20 cellular contexts compared by ENCODE assay signal in genomic region chr1:237763137-237763536, GRCh38.
DNase-seq lines count a peak whose midpoint lies in the region; ATAC-seq and TF ChIP-seq lines count a peak whose summit lies in the region.
"Had no signal": no experiment of that assay in that cellular context is flagged by ENCODE, and none has a peak within 500 bp of the region (broad histone marks: within the 10 kb centered on the region; RNA-seq: fewer than 3 reads in every experiment).

No MANE protein-coding gene starts in this region.

- no peaks in the 10 kb centered on the region for H3K79me2 ChIP-seq in trophoblast cell (ENCODE audit: control insufficient read depth, insufficient read depth, low read length, poor library complexity)

- H3K27me3 ChIP-seq in heart left ventricle (no peaks in the 10 kb centered on the region), right atrium auricular region (no peaks in the 10 kb centered on the region), neuronal stem cell (ENCODE audit: control insufficient read depth in 3 of 3, insufficient read depth in 3 of 3, low read depth in 1 of 3, low read length in 3 of 3) (no peaks in the 10 kb centered on the region), trophoblast cell (ENCODE audit: insufficient read depth, low read length) (no peaks in the 10 kb centered on the region)
- H3K27me3 ChIP-seq: BE2C had no signal

- H2AFZ ChIP-seq in neuronal stem cell (ENCODE audit: low read length): peak overlapping the region; percentile 46
- H2AFZ ChIP-seq in trophoblast cell (ENCODE audit: insufficient read depth, low read length, poor library complexity): no peak overlapping the region
- H2AFZ ChIP-seq: GM23248 had no signal

- H3K18ac ChIP-seq in neuronal stem cell (ENCODE audit: low read length) (no peak overlapping the region), trophoblast cell (ENCODE audit: low read length) (no peak overlapping the region)

- H2BK120ac ChIP-seq in neuronal stem cell (ENCODE audit: low read depth, low read length) (no peak overlapping the region), trophoblast cell (ENCODE audit: insufficient read depth, low read length, poor library complexity) (no peak overlapping the region)

- no peak overlapping the region for H2BK15ac ChIP-seq in neuronal stem cell (ENCODE audit: low read length)

- intact Hi-C loops in heart left ventricle (cut with DNase I): no loop called here

- H3K9me3 ChIP-seq in heart left ventricle (no peaks in the 10 kb centered on the region), right atrium auricular region (no peaks in the 10 kb centered on the region), neuronal stem cell (replicated peaks in 1 of 2; ENCODE audit: control insufficient read depth in 2 of 2, insufficient read depth in 1 of 2, low read depth in 1 of 2, low read length in 2 of 2) (no peaks in the 10 kb centered on the region), trophoblast cell (ENCODE audit: insufficient read depth, low read depth, low read length) (no peaks in the 10 kb centered on the region)
- H3K9me3 ChIP-seq: BE2C, HAP-1 had no signal

- H3K36me3 ChIP-seq in heart left ventricle: peaks cover 0 to 91% (median 0%) of the 10 kb centered on the region in 9 donors
- H3K36me3 ChIP-seq in right atrium auricular region: peaks cover 12% of the 10 kb centered on the region
- H3K36me3 ChIP-seq in neuronal stem cell (replicated peaks in 1 of 2; ENCODE audit: control insufficient read depth in 2 of 2, insufficient read depth in 2 of 2, low read length in 2 of 2): no peaks in the 10 kb centered on the region
- no peaks in the 10 kb centered on the region for H3K36me3 ChIP-seq in trophoblast cell (ENCODE audit: control insufficient read depth in 1 of 2, insufficient read depth in 2 of 2, low read length in 2 of 2)
- H3K36me3 ChIP-seq: BE2C, HAP-1 had no signal

- TF ChIP-seq CTCF in heart left ventricle (IDR thresholded peaks at IDR 0.05) (no peak), right atrium auricular region (IDR thresholded peaks at IDR 0.05) (no peak)

- H3K14ac ChIP-seq in neuronal stem cell (ENCODE audit: low read length): no peak overlapping the region
- no peak overlapping the region for H3K14ac ChIP-seq in trophoblast cell (ENCODE audit: low read length)

- TF ChIP-seq POLR2A in heart left ventricle (IDR thresholded peaks at IDR 0.05): no peak

- in situ Hi-C loops in G401 (cut with HindIII; ENCODE audit: low sequenced_read_pairs): no loop called here

- 51 to 63% (median 55%) methylated on average over 7 of the region's 7 CpGs for WGBS in heart left ventricle, 4 donors
- no CpG with 5 or more reads among the region's 7 CpGs for WGBS in neuronal stem cell (ENCODE audit: extremely low coverage in 2 of 2, insufficient read length in 2 of 2, insufficient replicate concordance in 1 of 2), 2 donors
- no CpG with 5 or more reads among the region's 7 CpGs for WGBS in trophoblast cell (ENCODE audit: extremely low coverage, insufficient coverage, insufficient read length)

- no peak overlapping the region for H4K8ac ChIP-seq in neuronal stem cell (ENCODE audit: low read depth, low read length)
- no peak overlapping the region for H4K8ac ChIP-seq in trophoblast cell (ENCODE audit: low read depth, low read length)

- H2BK5ac ChIP-seq in neuronal stem cell (ENCODE audit: low read length): no peak overlapping the region
- H2BK5ac ChIP-seq in trophoblast cell (ENCODE audit: low read depth, low read length, poor library complexity): no peak overlapping the region

- no peak overlapping the region for H3K23ac ChIP-seq in neuronal stem cell (ENCODE audit: low read depth, low read length, poor library complexity)
- H3K23ac ChIP-seq in trophoblast cell (ENCODE audit: low read length): no peak overlapping the region

- H2AK5ac ChIP-seq in neuronal stem cell (ENCODE audit: low read depth, low read length) (no peak overlapping the region), trophoblast cell (ENCODE audit: low read length) (no peak overlapping the region)

- H3K4me3 ChIP-seq in heart left ventricle (no peak overlapping the region), right atrium auricular region (no peak overlapping the region), neuronal stem cell (ENCODE audit: low read length in 2 of 2) (no peak overlapping the region), trophoblast cell (ENCODE audit: low read depth, low read length) (no peak overlapping the region)
- H3K4me3 ChIP-seq: GM23248, HAP-1 had no signal

- no peak overlapping the region for H3K9ac ChIP-seq in neuronal stem cell (ENCODE audit: low read depth, low read length, poor library complexity)
- H3K9ac ChIP-seq in trophoblast cell (ENCODE audit: low read length): no peak overlapping the region
- H3K9ac ChIP-seq: GM23248 had no signal

- no peak overlapping the region for H3K27ac ChIP-seq in heart left ventricle
- no peak overlapping the region for H3K27ac ChIP-seq in right atrium auricular region
- no peak overlapping the region for H3K27ac ChIP-seq in neuronal stem cell (replicated peaks; ENCODE audit: low read length)
- no peak overlapping the region for H3K27ac ChIP-seq in trophoblast cell (ENCODE audit: low read depth, low read length)
- H3K27ac ChIP-seq: GM23248 had no signal

- H2BK12ac ChIP-seq in neuronal stem cell (ENCODE audit: low read length) (no peak overlapping the region), trophoblast cell (ENCODE audit: low read length) (no peak overlapping the region)

- ATAC-seq in heart left ventricle (peak in 3 of 4 donors; percentile 35 to 69 (median 48)), GM19328 (IDR thresholded peaks at IDR 0.05; ENCODE audit: unreplicated experiment) (no peak)

- no peak overlapping the region for H3K4me2 ChIP-seq in neuronal stem cell (ENCODE audit: insufficient read depth, low read length, poor library complexity, severe bottlenecking)
- H3K4me2 ChIP-seq in trophoblast cell (ENCODE audit: low read length): no peak overlapping the region

- H3K4ac ChIP-seq in neuronal stem cell (ENCODE audit: low read length) (no peak overlapping the region), trophoblast cell (ENCODE audit: low read depth, low read length) (no peak overlapping the region)

- H3K4me1 ChIP-seq in heart left ventricle (peaks cover 0 to 15% (median 0%) of the 10 kb centered on the region in 12 donors), right atrium auricular region (no peaks in the 10 kb centered on the region), neuronal stem cell (ENCODE audit: control insufficient read depth in 2 of 2, insufficient read depth in 1 of 2, low read depth in 1 of 2, low read length in 2 of 2) (peaks cover 0 to 5% of the 10 kb centered on the region in 2 donors), trophoblast cell (ENCODE audit: control insufficient read depth in 1 of 2, insufficient read depth in 2 of 2, low read length in 2 of 2) (no peaks in the 10 kb centered on the region)
- H3K4me1 ChIP-seq: BE2C had no signal

- no peak overlapping the region for H4K12ac ChIP-seq in trophoblast cell (ENCODE audit: low read depth, low read length)

- H3K79me1 ChIP-seq in neuronal stem cell (ENCODE audit: low read depth, low read length): no peaks in the 10 kb centered on the region
- no peaks in the 10 kb centered on the region for H3K79me1 ChIP-seq in trophoblast cell (ENCODE audit: low read length)

- H4K91ac ChIP-seq in neuronal stem cell (ENCODE audit: low read depth, low read length, poor library complexity) (no peak overlapping the region), trophoblast cell (ENCODE audit: low read depth, low read length) (no peak overlapping the region)

- DNase-seq in heart left ventricle (no peak), right atrium auricular region (ENCODE audit: low spot score) (no peak), G401 (ENCODE audit: low spot score) (peak; percentile 28), cerebellum (ENCODE audit: low spot score) (peak; percentile 2), neuronal stem cell (ENCODE audit: low spot score) (no peak), trophoblast cell (no peak), T-helper 2 cell (no peak)
- DNase-seq: 8988T; BE2C; C1 segment of cervical spinal cord; CD4-positive, CD25-positive, alpha-beta regulatory T cell; CD8-positive, alpha-beta memory T cell; COR-L47; DMS 273 treated with DMSO at 0.1 percent for 48 hours; DMS53; DND-41; EL; GM23248 had no signal

Comparison
In these comparisons a context has a peak if more than half of its experiments do, and no peak if none do; other contexts are left out.
1. DNase-seq: peak in G401 (single experiment) and cerebellum (single experiment); none in heart left ventricle (0 of 5), right atrium auricular region (single experiment), neuronal stem cell (single experiment), trophoblast cell (0 of 2) and T-helper 2 cell (0 of 5).